In the genomic region with DNA sequence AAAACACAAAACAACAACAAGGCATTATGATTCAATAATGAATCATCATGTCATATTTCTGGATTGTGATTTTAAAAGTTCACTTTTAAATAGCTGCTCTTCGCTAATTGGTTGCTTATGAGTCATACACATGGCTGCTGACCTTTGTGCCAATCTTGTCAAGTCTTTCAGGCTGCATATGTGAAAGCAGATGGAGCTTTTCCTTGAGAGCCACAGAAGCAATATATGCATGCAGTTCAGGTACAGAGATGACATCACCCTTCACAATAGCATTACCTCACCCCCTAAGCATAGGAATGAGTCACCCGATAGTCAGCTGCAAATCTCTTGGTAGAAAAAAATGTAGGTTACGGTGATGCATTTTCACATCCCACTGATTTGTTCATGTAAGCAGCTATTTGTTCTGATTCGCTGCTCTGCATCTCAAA, we compare ENCODE assay signal across 1 cellular context.
TF ChIP-seq lines count a peak whose summit lies in the region.

No MANE protein-coding gene starts in this region.

TF ChIP-seq in K562, 482 proteins besides CTCF, POLR2A, EP300 and RAD21 (continued from another document):
- no peak for TF ChIP-seq ASH1L (IDR thresholded peaks at IDR 0.05; ENCODE audit: borderline replicate concordance, low read depth, partially characterized antibody)
- TF ChIP-seq ZEB2 (IDR thresholded peaks at IDR 0.05) = peak; percentile 43; the same call in 1 of the 2 replicates
- TF ChIP-seq, protein P1, sequence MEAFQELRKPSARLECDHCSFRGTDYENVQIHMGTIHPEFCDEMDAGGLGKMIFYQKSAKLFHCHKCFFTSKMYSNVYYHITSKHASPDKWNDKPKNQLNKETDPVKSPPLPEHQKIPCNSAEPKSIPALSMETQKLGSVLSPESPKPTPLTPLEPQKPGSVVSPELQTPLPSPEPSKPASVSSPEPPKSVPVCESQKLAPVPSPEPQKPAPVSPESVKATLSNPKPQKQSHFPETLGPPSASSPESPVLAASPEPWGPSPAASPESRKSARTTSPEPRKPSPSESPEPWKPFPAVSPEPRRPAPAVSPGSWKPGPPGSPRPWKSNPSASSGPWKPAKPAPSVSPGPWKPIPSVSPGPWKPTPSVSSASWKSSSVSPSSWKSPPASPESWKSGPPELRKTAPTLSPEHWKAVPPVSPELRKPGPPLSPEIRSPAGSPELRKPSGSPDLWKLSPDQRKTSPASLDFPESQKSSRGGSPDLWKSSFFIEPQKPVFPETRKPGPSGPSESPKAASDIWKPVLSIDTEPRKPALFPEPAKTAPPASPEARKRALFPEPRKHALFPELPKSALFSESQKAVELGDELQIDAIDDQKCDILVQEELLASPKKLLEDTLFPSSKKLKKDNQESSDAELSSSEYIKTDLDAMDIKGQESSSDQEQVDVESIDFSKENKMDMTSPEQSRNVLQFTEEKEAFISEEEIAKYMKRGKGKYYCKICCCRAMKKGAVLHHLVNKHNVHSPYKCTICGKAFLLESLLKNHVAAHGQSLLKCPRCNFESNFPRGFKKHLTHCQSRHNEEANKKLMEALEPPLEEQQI (IDR thresholded peaks at IDR 0.05) = no peak
- TF ChIP-seq NR2C1 (IDR thresholded peaks at IDR 0.05) = no peak
- TF ChIP-seq NR2C1 (tag; IDR thresholded peaks at IDR 0.05) = peak; percentile 48; the same call in 1 of the 2 replicates
